Comparison of ENCODE assay signal across 16 cellular contexts in genomic region chr3:25405335-25405734, GRCh38. TPM values are rescaled to one million over a fixed set of nuclear protein-coding genes. Genes with fewer than 3 reads are reported as not detected.
DNase-seq lines count a peak whose midpoint lies in the region; ATAC-seq and TF ChIP-seq lines count a peak whose summit lies in the region.
"Had no signal": no experiment of that assay in that cellular context is flagged by ENCODE, and none has a peak within 500 bp of the region (broad histone marks: within the 10 kb centered on the region; RNA-seq: fewer than 3 reads in every experiment).

No MANE protein-coding gene starts in this region.

- no peak overlapping the region for H3K27ac ChIP-seq in left lung
- H3K27ac ChIP-seq in substantia nigra (ENCODE audit: low read depth, low read length, poor library complexity, severe bottlenecking) = no peak overlapping the region
- H3K27ac ChIP-seq: C4-2B, GM23248, HL-60 had no signal

- intact Hi-C loops in left lung (cut with DNase I) = no loop called here

- H3K36me3 Mint-ChIP-seq in type B pancreatic cell = peaks cover 4% of the 10 kb centered on the region

- no peaks in the 10 kb centered on the region for H3K36me3 ChIP-seq in left lung
- no peaks in the 10 kb centered on the region for H3K36me3 ChIP-seq in HAP-1 (replicated peaks)
- H3K36me3 ChIP-seq: BE2C had no signal

- TF ChIP-seq CTCF in left lung (IDR thresholded peaks at IDR 0.05) (no peak), type B pancreatic cell (conservative IDR thresholded peaks at IDR 0.05) (no peak)

- H3K27me3 ChIP-seq in left lung = no peaks in the 10 kb centered on the region
- H3K27me3 ChIP-seq in HAP-1 (ENCODE audit: low read depth) = no peaks in the 10 kb centered on the region; the same call in 1 of the 2 replicates
- H3K27me3 ChIP-seq: BE2C had no signal

- H3K9me3 Mint-ChIP-seq in type B pancreatic cell = no peaks in the 10 kb centered on the region
- H3K9me3 Mint-ChIP-seq: CD4-positive, alpha-beta T cell had no signal

- in situ Hi-C loops in HAP-1 (cut with MboI; ENCODE audit: low sequenced_read_pairs) = no loop called here

- no peaks in the 10 kb centered on the region for H3K4me1 ChIP-seq in left lung
- H3K4me1 ChIP-seq in HAP-1 = no peaks in the 10 kb centered on the region
- H3K4me1 ChIP-seq: BE2C had no signal

- no peaks in the 10 kb centered on the region for H3K27me3 Mint-ChIP-seq in type B pancreatic cell
- H3K27me3 Mint-ChIP-seq: CD4-positive, alpha-beta T cell had no signal

- H3K9me3 ChIP-seq in left lung = no peaks in the 10 kb centered on the region
- no peaks in the 10 kb centered on the region for H3K9me3 ChIP-seq in HAP-1
- H3K9me3 ChIP-seq: BE2C, Caco-2 had no signal

- DNase-seq in M059J (ENCODE audit: low read depth) (peak; percentile 3), left lung (no peak), type B pancreatic cell (ENCODE audit: extremely low spot score, unreplicated experiment) (no peak), hippocampal formation (lab: John Stamatoyannopoulos, UW) (no peak), substantia nigra (lab: John Stamatoyannopoulos, UW) (no peak), HAP-1 (ENCODE audit: low spot score in 2 of 2) (no peak)
- DNase-seq: ACHN; BE2C; Caco-2; CD4-positive, alpha-beta T cell; GDM1; GM23248; HCEC 1CT; IMR-90 had no signal

- H3K4me3 Mint-ChIP-seq in type B pancreatic cell = no peak overlapping the region
- H3K4me3 Mint-ChIP-seq: CD4-positive, alpha-beta T cell had no signal

- no peaks in the 10 kb centered on the region for H3K4me1 Mint-ChIP-seq in type B pancreatic cell (ENCODE audit: unreplicated experiment)

- H3K27ac Mint-ChIP-seq in type B pancreatic cell = peak overlapping the region; percentile 5
- H3K27ac Mint-ChIP-seq: CD4-positive, alpha-beta T cell had no signal

- peak; percentile 83 for ATAC-seq in left lung

- H3K4me3 ChIP-seq in left lung = no peak overlapping the region
- no peak overlapping the region for H3K4me3 ChIP-seq in HAP-1
- H3K4me3 ChIP-seq: GM23248 had no signal

RNA-seq across cellular contexts. Expression of gene RARB, which starts 22.7 kb away (rescaled TPM):
- total RNA-seq in M059J (2014; rRNA removed; shearing (Covaris generic)) = 37.1 and 40.2 TPM in 2 replicates
- total RNA-seq in left lung (1 to 10 TPM; 4.1 to 8.1 TPM), type B pancreatic cell (ENCODE audit: low replicate concordance) (13.3 and 28.2 TPM in 2 replicates)
- total RNA-seq: CD4-positive, alpha-beta T cell; GM23248 had no signal
